ENCODE assay signal across 8 cellular contexts in genomic region chr19:23395041-23395721, GRCh38. TPM values are rescaled to one million over a fixed set of nuclear protein-coding genes. Genes with fewer than 3 reads are reported as not detected.
DNase-seq lines count a peak whose midpoint lies in the region; ATAC-seq and TF ChIP-seq lines count a peak whose summit lies in the region.

TSS of gene ZNF91 (minus strand) at chr19:23395471. CDS start at chr19:23395354, 117 bp downstream.

- H3K4me1 ChIP-seq in CD8-positive, alpha-beta T cell (ENCODE audit: insufficient read depth, low read length), result peaks cover 30% of the 10 kb centered on the region
- peaks cover 7% of the 10 kb centered on the region; the same call in 1 of the 2 replicates for H3K4me1 ChIP-seq in OCI-LY3 (ENCODE audit: low read length)
- peaks cover 36% of the 10 kb centered on the region for H3K4me1 ChIP-seq in mucosa of descending colon (ENCODE audit: low read depth)

- H4K20me1 ChIP-seq in OCI-LY3 (ENCODE audit: insufficient read depth, low read length), result no peaks in the 10 kb centered on the region

- peak within 1 kb of the TSS; percentile 43; the same call in 1 of the 2 replicates for H2AFZ ChIP-seq in OCI-LY3 (ENCODE audit: low read depth, low read length)

- no peak for TF ChIP-seq CTCF in CD8-positive, alpha-beta T cell (IDR thresholded peaks at IDR 0.05)
- TF ChIP-seq CTCF in OCI-LY3 (IDR thresholded peaks at IDR 0.05; ENCODE audit: low read depth, low read length) (no peak), mucosa of descending colon (IDR thresholded peaks at IDR 0.05) (no peak)

- peaks cover 41% of the 10 kb centered on the region for H3K4me1 Mint-ChIP-seq in CD8-positive, alpha-beta T cell (ENCODE audit: low read depth)

- peaks cover 34% of the 10 kb centered on the region for H3K36me3 Mint-ChIP-seq in CD8-positive, alpha-beta T cell

- H3K4me3 Mint-ChIP-seq in CD8-positive, alpha-beta T cell, result peak within 1 kb of the TSS; percentile 98

- H3K27me3 ChIP-seq in CD8-positive, alpha-beta T cell (ENCODE audit: insufficient read depth, low read length), result no peaks in the 10 kb centered on the region
- no peaks in the 10 kb centered on the region for H3K27me3 ChIP-seq in OCI-LY3 (ENCODE audit: low read depth, low read length)

- ATAC-seq in CD8-positive, alpha-beta T cell, result peak; percentile 94
- ATAC-seq in GM19452 (IDR thresholded peaks at IDR 0.05; ENCODE audit: unreplicated experiment) (peak; percentile 98), mucosa of descending colon (peak; percentile 96)

- DNase-seq in CD8-positive, alpha-beta T cell, result peak; percentile 76 to 96 (median 88)
- DNase-seq in HK-2 (ENCODE audit: unreplicated experiment) (peak; percentile 93), activated T-cell treated with anti-CD3 and anti-CD28 coated beads for 4 hours (peak; percentile 83), epithelial cell of prostate (ENCODE audit: low read depth, low spot score) (peak; percentile 84), mucosa of descending colon (peak; percentile 94 to 99 (median 96))
- peak; percentile 87 for DNase-seq in stimulated activated CD8-positive, alpha-beta memory T cell treated with anti-CD3 and anti-CD28 coated beads, Interleukin-4, amount 100 ng/mL, for 24 hours (ENCODE audit: low read depth)

- no peaks in the 10 kb centered on the region for H3K27me3 Mint-ChIP-seq in CD8-positive, alpha-beta T cell (ENCODE audit: low read depth)

- H3K9me3 ChIP-seq in CD8-positive, alpha-beta T cell (ENCODE audit: low read length), result no peaks in the 10 kb centered on the region
- peaks cover 17% of the 10 kb centered on the region; the same call in 1 of the 2 replicates for H3K9me3 ChIP-seq in OCI-LY3 (ENCODE audit: insufficient read depth, low read length)
- no peaks in the 10 kb centered on the region for H3K9me3 ChIP-seq in mucosa of descending colon

- H3K4me3 ChIP-seq in CD8-positive, alpha-beta T cell (ENCODE audit: low read depth, low read length), result peak within 1 kb of the TSS; percentile 85
- H3K4me3 ChIP-seq in OCI-LY3 (ENCODE audit: low read length) (peak within 1 kb of the TSS; percentile 88), mucosa of descending colon (peak within 1 kb of the TSS; percentile 74)

- POLR2A ChIA-PET in CD8-positive, alpha-beta T cell (lab: Charles Lee), result interaction anchor here (0.9 to 3.3 kb wide), 19 partner anchors 9 to 1889 kb away, joined by 3 to 30 read pairs (median 5); partner anchors contain the start of genes ZNF254, ZNF43, ZNF675 and ZNF681

- H3K4me2 ChIP-seq in OCI-LY3 (ENCODE audit: low read length), result peak within 1 kb of the TSS; percentile 71

- H3K36me3 ChIP-seq in CD8-positive, alpha-beta T cell (ENCODE audit: insufficient read depth, low read length), result no peaks in the 10 kb centered on the region
- H3K36me3 ChIP-seq in OCI-LY3 (replicated peaks; ENCODE audit: low read depth, low read length) (peaks cover 35% of the 10 kb centered on the region), mucosa of descending colon (ENCODE audit: low read depth) (no peaks in the 10 kb centered on the region)

- peak within 1 kb of the TSS; percentile 99 for H3K27ac Mint-ChIP-seq in CD8-positive, alpha-beta T cell

- H3K9ac ChIP-seq in OCI-LY3 (ENCODE audit: low read length), result peak within 1 kb of the TSS; percentile 94

- intact Hi-C loops in CD8-positive, alpha-beta T cell (cut with DNase I, micrococcal nuclease), result loop anchor here (1.0 to 10.0 kb wide), 13 partner anchors 121 to 1560 kb away; partner anchors contain the start of genes ZNF254 (in 2 of the 2), ZNF43 (in 1 of the 2), ZNF492 (in 1 of the 2) and ZNF675 (in 1 of the 2)
- intact Hi-C loops in mucosa of descending colon (cut with DNase I, micrococcal nuclease), result no loop called here

- H3K9me3 Mint-ChIP-seq in CD8-positive, alpha-beta T cell, result no peaks in the 10 kb centered on the region

- peaks cover 51% of the 10 kb centered on the region for H3K79me2 ChIP-seq in OCI-LY3 (ENCODE audit: low read length)

- CTCF ChIA-PET in CD8-positive, alpha-beta T cell (lab: Charles Lee), result interaction anchor here (4.0 kb wide), 1 partner anchor 11 kb away, joined by 12 read pairs; no protein-coding TSS in a partner anchor

- peak within 1 kb of the TSS; percentile 96 for H3K27ac ChIP-seq in CD8-positive, alpha-beta T cell (ENCODE audit: low read depth, low read length)
- H3K27ac ChIP-seq in OCI-LY3 (ENCODE audit: low read length) (peak within 1 kb of the TSS; percentile 77), epithelial cell of prostate (peak within 1 kb of the TSS; percentile 90)

RNA-seq across cellular contexts. Expression of gene ZNF91, which starts in this region (rescaled TPM):
- 10 to 100 TPM; 90.1 to 90.4 TPM for total RNA-seq in CD8-positive, alpha-beta T cell
- 100 to 1,000 TPM in 1 of 3 donors, 10 to 100 TPM in 2; 77.3 to 140 (median 81.8) TPM for total RNA-seq in mucosa of descending colon

Comparison
In these comparisons a context has a peak if more than half of its experiments do, and no peak if none do; other contexts are left out.
1. Peak in every context shown above with its lines: DNase-seq, ATAC-seq, H3K4me3 ChIP-seq and H3K27ac ChIP-seq.
2. intact Hi-C loops: an anchor here in CD8-positive, alpha-beta T cell (1.0 to 10.0 kb wide); none called in mucosa of descending colon.